ENCODE assay signal across 1 cellular context in genomic region chr10:119355930-119356329, GRCh38.
TF ChIP-seq lines count a peak whose summit lies in the region.

No MANE protein-coding gene starts in this region.

TF ChIP-seq in GM23338, 12 proteins besides CTCF, POLR2A, EP300 and RAD21 (continued from another document):
- TF ChIP-seq NANOG (IDR thresholded peaks at IDR 0.05; ENCODE audit: borderline replicate concordance) (no peak), POLR2AphosphoS5 (IDR thresholded peaks at IDR 0.05; ENCODE audit: low read depth) (no peak), EZH2 (IDR thresholded peaks at IDR 0.05; ENCODE audit: low read depth, unreplicated experiment) (no peak), STAT1 (IDR thresholded peaks at IDR 0.05; ENCODE audit: unreplicated experiment) (no peak), REST (IDR thresholded peaks at IDR 0.05; ENCODE audit: unreplicated experiment) (no peak), JUNB (IDR thresholded peaks at IDR 0.05; ENCODE audit: unreplicated experiment) (no peak)
TF ChIP-seq in GM23338: peak in this region for 0.
